Comparison of ENCODE assay signal across 23 cellular contexts in genomic region chr5:126799780-126800179, GRCh38. TPM values are rescaled to one million over a fixed set of nuclear protein-coding genes. Genes with fewer than 3 reads are reported as not detected.
DNase-seq lines count a peak whose midpoint lies in the region; ATAC-seq and TF ChIP-seq lines count a peak whose summit lies in the region.
"Had no signal": no experiment of that assay in that cellular context is flagged by ENCODE, and none has a peak within 500 bp of the region (broad histone marks: within the 10 kb centered on the region; RNA-seq: fewer than 3 reads in every experiment).

No MANE protein-coding gene starts in this region.

- H3K4me3 ChIP-seq in SK-N-MC (no peak overlapping the region), lower leg skin (ENCODE audit: low read depth, poor library complexity, severe bottlenecking) (no peak overlapping the region)
- H3K4me3 ChIP-seq: A549, heart left ventricle, suprapubic skin had no signal

- H3K4me1 Mint-ChIP-seq in activated CD4-positive, alpha-beta T cell treated with anti-CD3 and anti-CD28 coated beads, Interleukin-2, amount 10 ng/mL, durations not matched to agents 24 days and 14 days: peaks cover 40% of the 10 kb centered on the region
- H3K4me1 Mint-ChIP-seq in CD4-positive, alpha-beta T cell (ENCODE audit: low read depth): peaks cover 52% of the 10 kb centered on the region
- H3K4me1 Mint-ChIP-seq in mesothelial cell of epicardium: peaks cover 2% of the 10 kb centered on the region

- H3K4me3 Mint-ChIP-seq in activated CD4-positive, alpha-beta T cell treated with anti-CD3 and anti-CD28 coated beads, Interleukin-2, amount 10 ng/mL, durations not matched to agents 24 days and 14 days: no peak overlapping the region
- H3K4me3 Mint-ChIP-seq in CD4-positive, alpha-beta T cell: no peak overlapping the region
- H3K4me3 Mint-ChIP-seq in mesothelial cell of epicardium: no peak overlapping the region
- H3K4me3 Mint-ChIP-seq: B cell, T-cell had no signal

- H3K9me3 ChIP-seq in CD4-positive, alpha-beta T cell (ENCODE audit: control insufficient read depth, low read length): no peaks in the 10 kb centered on the region
- H3K9me3 ChIP-seq in SK-N-MC (ENCODE audit: low read depth, low read length): no peaks in the 10 kb centered on the region
- H3K9me3 ChIP-seq: A549, heart left ventricle, suprapubic skin had no signal

- TF ChIP-seq POLR2A in lower leg skin (IDR thresholded peaks at IDR 0.05): no peak

- no peaks in the 10 kb centered on the region for H3K27me3 ChIP-seq in CD4-positive, alpha-beta T cell (ENCODE audit: control insufficient read depth, insufficient read depth, low read length)
- H3K27me3 ChIP-seq: heart left ventricle, suprapubic skin had no signal

- intact Hi-C loops in activated CD4-positive, alpha-beta T cell treated with anti-CD3 and anti-CD28 coated beads, Interleukin-2, amount 10 ng/mL, durations not matched to agents 24 days and 14 days (cut with micrococcal nuclease): no loop called here
- intact Hi-C loops in CD4-positive, alpha-beta T cell (cut with DNase I, micrococcal nuclease): loop anchor here (5.0 to 10.0 kb wide), 3 partner anchors 122 to 457 kb away; no protein-coding TSS in a partner anchor
- intact Hi-C loops in lower leg skin (cut with DNase I; ENCODE audit: low total_unique reads): no loop called here

- no peak overlapping the region for H3K27ac ChIP-seq in CD4-positive, alpha-beta T cell (ENCODE audit: low read depth, low read length)
- peak overlapping the region; percentile 6; the same call in 1 of the 2 replicates for H3K27ac ChIP-seq in SK-N-MC
- H3K27ac ChIP-seq: A549, heart left ventricle, suprapubic skin had no signal

- no peak for TF ChIP-seq CTCF in CD4-positive, alpha-beta T cell (IDR thresholded peaks at IDR 0.05)
- no peak for TF ChIP-seq CTCF in mesothelial cell of epicardium (IDR thresholded peaks at IDR 0.05; ENCODE audit: unreplicated experiment)
- TF ChIP-seq CTCF in lower leg skin (IDR thresholded peaks at IDR 0.05): no peak

- no peaks in the 10 kb centered on the region for H3K9me3 Mint-ChIP-seq in activated CD4-positive, alpha-beta T cell treated with anti-CD3 and anti-CD28 coated beads, Interleukin-2, amount 10 ng/mL, durations not matched to agents 24 days and 14 days
- no peaks in the 10 kb centered on the region for H3K9me3 Mint-ChIP-seq in CD4-positive, alpha-beta T cell
- H3K9me3 Mint-ChIP-seq in mesothelial cell of epicardium: no peaks in the 10 kb centered on the region
- H3K9me3 Mint-ChIP-seq: T-cell had no signal

- 78 to 97% methylated on average over 1 of the region's 1 CpG for WGBS in lower leg skin, 2 donors

- H3K36me3 Mint-ChIP-seq in activated CD4-positive, alpha-beta T cell treated with anti-CD3 and anti-CD28 coated beads, Interleukin-2, amount 10 ng/mL, durations not matched to agents 24 days and 14 days (ENCODE audit: low read depth): peaks cover 20% of the 10 kb centered on the region
- peaks cover 4% of the 10 kb centered on the region for H3K36me3 Mint-ChIP-seq in CD4-positive, alpha-beta T cell (ENCODE audit: low read depth)
- peaks cover 3% of the 10 kb centered on the region for H3K36me3 Mint-ChIP-seq in mesothelial cell of epicardium

- DNase-seq in activated CD4-positive, alpha-beta T cell treated with anti-CD3 and anti-CD28 coated beads, Interleukin-2, amount 10 ng/mL, durations not matched to agents 24 days and 14 days: no peak
- no peak for DNase-seq in activated CD4-positive, alpha-beta T cell treated with anti-CD3 and anti-CD28 coated beads for 48 hours
- DNase-seq in CD4-positive, alpha-beta T cell: no peak
- DNase-seq in SK-N-MC (ENCODE audit: low read depth, low spot score) (no peak), mesothelial cell of epicardium (ENCODE audit: low spot score in 2 of 2, unreplicated experiment in 2 of 2) (no peak), glomerular visceral epithelial cell (ENCODE audit: extremely low spot score) (no peak), lower leg skin (ENCODE audit: low spot score in 2 of 2) (no peak)
- DNase-seq: activated CD4-positive, alpha-beta T cell treated with anti-CD3 and anti-CD28 coated beads, Interleukin-2, amount 50 U/mL, for 4 hours; amniotic stem cell; effector CD4-positive, alpha-beta T cell; EL; heart left ventricle; NCI-H1105; NCI-H2029 treated with DMSO at 0.1 percent for 48 hours; NCI-H446; PC-3; SHP77 treated with DMSO at 0.1 percent for 48 hours; small intestine; T-cell had no signal

- H3K27ac Mint-ChIP-seq in activated CD4-positive, alpha-beta T cell treated with anti-CD3 and anti-CD28 coated beads, Interleukin-2, amount 10 ng/mL, durations not matched to agents 24 days and 14 days: peak overlapping the region; percentile 83
- peak overlapping the region; percentile 31 for H3K27ac Mint-ChIP-seq in CD4-positive, alpha-beta T cell
- H3K27ac Mint-ChIP-seq in mesothelial cell of epicardium: peak overlapping the region; percentile 13

- H3K9ac ChIP-seq in SK-N-MC (ENCODE audit: insufficient read length): no peak overlapping the region

- H3K36me3 ChIP-seq in SK-N-MC (ENCODE audit: insufficient read depth, low read length): peaks cover 22% of the 10 kb centered on the region
- H3K36me3 ChIP-seq: heart left ventricle, suprapubic skin had no signal

- CTCF ChIA-PET in CD4-positive, alpha-beta T cell (lab: Charles Lee): no interaction called here

- POLR2A ChIA-PET in CD4-positive, alpha-beta T cell (lab: Charles Lee): no interaction called here

- no peaks in the 10 kb centered on the region for H3K27me3 Mint-ChIP-seq in activated CD4-positive, alpha-beta T cell treated with anti-CD3 and anti-CD28 coated beads, Interleukin-2, amount 10 ng/mL, durations not matched to agents 24 days and 14 days
- no peaks in the 10 kb centered on the region for H3K27me3 Mint-ChIP-seq in CD4-positive, alpha-beta T cell
- no peaks in the 10 kb centered on the region for H3K27me3 Mint-ChIP-seq in mesothelial cell of epicardium (ENCODE audit: low read depth)
- H3K27me3 Mint-ChIP-seq: B cell, T-cell had no signal

- ATAC-seq in CD4-positive, alpha-beta T cell (ENCODE audit: poor library complexity): no peak
- ATAC-seq in GM21529 (IDR thresholded peaks at IDR 0.05; ENCODE audit: unreplicated experiment): no peak
- ATAC-seq: heart left ventricle, PC-3, T-cell had no signal

RNA-seq across cellular contexts. Expression of gene LMNB1, which starts 22.8 kb away (rescaled TPM):
- 223 and 225 TPM in 2 replicates for total RNA-seq in activated CD4-positive, alpha-beta T cell treated with anti-CD3 and anti-CD28 coated beads, Interleukin-2, amount 10 ng/mL, durations not matched to agents 24 days and 14 days
- total RNA-seq in CD4-positive, alpha-beta T cell: 10 to 100 TPM; 30.6 to 31.1 TPM
- total RNA-seq in mesothelial cell of epicardium (79.9 to 85.2 TPM (median 84.4 TPM) in 3 replicates), lower leg skin (10 to 100 TPM in 2 of 4 donors, 1 to 10 TPM in 2; 9.2 to 20.7 (median 9.9) TPM)

Comparison
In these comparisons a context has a peak if more than half of its experiments do, and no peak if none do; other contexts are left out.
1. H3K27ac Mint-ChIP-seq: peak in every context shown above with its lines; median percentile 83 in activated CD4-positive, alpha-beta T cell treated with anti-CD3 and anti-CD28 coated beads, Interleukin-2, amount 10 ng/mL, durations not matched to agents 24 days and 14 days; 31 in CD4-positive, alpha-beta T cell; 13 in mesothelial cell of epicardium.
2. intact Hi-C loops: an anchor here in CD4-positive, alpha-beta T cell (5.0 to 10.0 kb wide); none called in activated CD4-positive, alpha-beta T cell treated with anti-CD3 and anti-CD28 coated beads, Interleukin-2, amount 10 ng/mL, durations not matched to agents 24 days and 14 days and lower leg skin.